Comparison of ENCODE assay signal across 22 cellular contexts in genomic region chr5:84438456-84438855, GRCh38. TPM values are rescaled to one million over a fixed set of nuclear protein-coding genes. Genes with fewer than 3 reads are reported as not detected.
"Had no signal": no experiment of that assay in that cellular context is flagged by ENCODE, and none has a peak within 500 bp of the region (broad histone marks: within the 10 kb centered on the region; RNA-seq: fewer than 3 reads in every experiment).

No MANE protein-coding gene starts in this region.

- FAIRE-seq: bronchial epithelial cell, islet of Langerhans had no signal

- ATAC-seq: activated naive CD8-positive, alpha-beta T cell treated with anti-CD3 and anti-CD28 coated beads, Interleukin-2, amount 50 U/mL, for 24 hours; activated T-cell treated with anti-CD3 and anti-CD28 coated beads, Interleukin-2, amount 50 U/mL, for 4 hours; esophagus mucosa; left colon; lower lobe of right lung; naive thymus-derived CD8-positive, alpha-beta T cell; psoas muscle; right cardiac atrium; stimulated activated effector memory CD8-positive, alpha-beta T cell treated with anti-CD3 and anti-CD28 coated beads, Interleukin-12 subunit alpha, Interleukin-12 subunit beta, amount 100 ng/mL, for 72 hours; T-cell had no signal

- DNase-seq: activated CD4-positive, alpha-beta T cell treated with anti-CD3 and anti-CD28 coated beads, Interleukin-2, amount 10 ng/mL, durations not matched to agents 7 days and 5 days; activated CD8-positive, alpha-beta memory T cell treated with anti-CD3 and anti-CD28 coated beads, Interleukin-2, amount 50 U/mL, for 4 hours; activated naive CD4-positive, alpha-beta T cell treated with anti-CD3 and anti-CD28 coated beads, Interleukin-2, amount 10 ng/mL, durations not matched to agents 7 days and 5 days; activated naive CD8-positive, alpha-beta T cell treated with anti-CD3 and anti-CD28 coated beads, Interleukin-2, amount 50 U/mL, for 24 hours; activated T-cell treated with anti-CD3 and anti-CD28 coated beads, Interleukin-2, amount 50 U/mL, for 4 hours; anterior cingulate cortex; cerebellar nuclear complex; effector CD4-positive, alpha-beta T cell; left colon; lower lobe of right lung; naive thymus-derived CD8-positive, alpha-beta T cell; ovary; psoas muscle; right cardiac atrium; stimulated activated CD4-positive, alpha-beta T cell treated with anti-CD3 and anti-CD28 coated beads, Interleukin-4, amount 100 ng/mL, for 24 hours; T-cell; T-helper 9 cell had no signal

- H2AFZ ChIP-seq: hepatocyte had no signal

- H3K4me2 ChIP-seq: hepatocyte had no signal

- H3K27ac ChIP-seq: hepatocyte, lower lobe of right lung, ovary, psoas muscle had no signal

- H3K9me3 ChIP-seq: lower lobe of right lung, ovary, psoas muscle had no signal

- H3K27me3 ChIP-seq: hepatocyte, ovary had no signal

- H3K36me3 ChIP-seq: lower lobe of right lung, ovary had no signal

- H3K79me2 ChIP-seq: hepatocyte had no signal

- H3K4me1 ChIP-seq: lower lobe of right lung, psoas muscle had no signal

- H3K4me3 ChIP-seq: hepatocyte, lower lobe of right lung, ovary, psoas muscle had no signal

RNA-seq across cellular contexts. Expression of gene EDIL3, which starts 53.8 kb away (rescaled TPM):
- total RNA-seq: activated CD4-positive, alpha-beta T cell treated with anti-CD3 and anti-CD28 coated beads, Interleukin-2, amount 10 ng/mL, durations not matched to agents 7 days and 5 days; naive thymus-derived CD8-positive, alpha-beta T cell had no signal
- polyA plus RNA-seq: naive thymus-derived CD8-positive, alpha-beta T cell had no signal
